In genomic region chr21:25362375-25363267, GRCh38 we compare ENCODE assay signal across 14 cellular contexts.
"Had no signal": no experiment of that assay in that cellular context is flagged by ENCODE, and none has a peak within 500 bp of the region (broad histone marks: within the 10 kb centered on the region; RNA-seq: fewer than 3 reads in every experiment).

No MANE protein-coding gene starts in this region.

- DNase-seq: activated CD4-positive, alpha-beta T cell treated with anti-CD3 and anti-CD28 coated beads, Interleukin-2, amount 10 ng/mL, durations not matched to agents 24 days and 14 days; activated naive CD4-positive, alpha-beta T cell; amniotic stem cell; dorsolateral prefrontal cortex; erythroblast; left colon; lower lobe of right lung; nephron progenitor cell; occipital lobe; stimulated activated CD4-positive, alpha-beta T cell treated with anti-CD3 and anti-CD28 coated beads, Interleukin-4, amount 100 ng/mL, for 24 hours; stomach; T-helper 17 cell had no signal

- H3K27me3 Mint-ChIP-seq: activated CD4-positive, alpha-beta T cell treated with anti-CD3 and anti-CD28 coated beads, Interleukin-2, amount 10 ng/mL, durations not matched to agents 24 days and 14 days had no signal

- H3K27me3 ChIP-seq: dorsolateral prefrontal cortex, gastroesophageal sphincter, stomach had no signal

- H3K9me3 Mint-ChIP-seq: nephron progenitor cell had no signal

- ATAC-seq: gastroesophageal sphincter, left colon, lower lobe of right lung, T-helper 17 cell had no signal

- H3K36me3 ChIP-seq: gastroesophageal sphincter, lower lobe of right lung, stomach, thoracic aorta had no signal

- H3K4me3 Mint-ChIP-seq: activated CD4-positive, alpha-beta T cell treated with anti-CD3 and anti-CD28 coated beads, Interleukin-2, amount 10 ng/mL, durations not matched to agents 24 days and 14 days; nephron progenitor cell; T-helper 17 cell had no signal

- H3K27ac Mint-ChIP-seq: activated CD4-positive, alpha-beta T cell treated with anti-CD3 and anti-CD28 coated beads, Interleukin-2, amount 10 ng/mL, durations not matched to agents 24 days and 14 days; nephron progenitor cell; T-helper 17 cell had no signal

- H3K4me1 Mint-ChIP-seq: activated CD4-positive, alpha-beta T cell treated with anti-CD3 and anti-CD28 coated beads, Interleukin-2, amount 10 ng/mL, durations not matched to agents 24 days and 14 days; nephron progenitor cell; T-helper 17 cell had no signal

- H3K4me3 ChIP-seq: dorsolateral prefrontal cortex, gastroesophageal sphincter, lower lobe of right lung, stomach, thoracic aorta had no signal

- H3K4me1 ChIP-seq: gastroesophageal sphincter, lower lobe of right lung, stomach had no signal

- H3K27ac ChIP-seq: dorsolateral prefrontal cortex, gastroesophageal sphincter, lower lobe of right lung, stomach, thoracic aorta had no signal
